20 cellular contexts compared by ENCODE assay signal in genomic region chr16:22264786-22265185, GRCh38. TPM values are rescaled to one million over a fixed set of nuclear protein-coding genes. Genes with fewer than 3 reads are reported as not detected.
DNase-seq lines count a peak whose midpoint lies in the region; ATAC-seq and TF ChIP-seq lines count a peak whose summit lies in the region.
"Had no signal": no experiment of that assay in that cellular context is flagged by ENCODE, and none has a peak within 500 bp of the region (broad histone marks: within the 10 kb centered on the region; RNA-seq: fewer than 3 reads in every experiment).

No MANE protein-coding gene starts in this region.

- H3K36me3 Mint-ChIP-seq in activated naive CD4-positive, alpha-beta T cell treated with anti-CD3 and anti-CD28 coated beads, Interleukin-2, amount 10 ng/mL, durations not matched to agents 7 days and 5 days = peaks cover 41% of the 10 kb centered on the region

- intact Hi-C loops in OCI-LY7 (cut with micrococcal nuclease; ENCODE audit: unreplicated experiment) = no loop called here
- intact Hi-C loops in left cardiac atrium (cut with DNase I) = no loop called here

- CTCF ChIA-PET in activated naive CD4-positive, alpha-beta T cell treated with anti-CD3 and anti-CD28 coated beads, Interleukin-2, amount 10 ng/mL, durations not matched to agents 7 days and 5 days (lab: Charles Lee) = interaction anchor here (1.1 kb wide), 1 partner anchor 60 kb away, joined by 4 read pairs; no protein-coding TSS in a partner anchor
- CTCF ChIA-PET in OCI-LY7 (lab: Charles Lee; ENCODE audit: unreplicated experiment) = no interaction called here

- peak; percentile 53 for DNase-seq in activated naive CD4-positive, alpha-beta T cell treated with anti-CD3 and anti-CD28 coated beads, Interleukin-2, amount 10 ng/mL, durations not matched to agents 7 days and 5 days
- DNase-seq in activated naive CD4-positive, alpha-beta T cell (lab: John Stamatoyannopoulos, UW) = no peak
- DNase-seq in OCI-LY7 (ENCODE audit: low spot score) = no peak
- no peak for DNase-seq in left cardiac atrium
- no peak for DNase-seq in RKO (ENCODE audit: low spot score)
- DNase-seq in activated gamma-delta T cell treated with Interleukin-2 at 50 U/mL for 16 hours = no peak
- DNase-seq: activated CD4-positive, alpha-beta T cell treated with anti-CD3 and anti-CD28 coated beads for 36 hours; activated T-cell treated with anti-CD3 and anti-CD28 coated beads, Interleukin-2, amount 50 U/mL, for 48 hours; amygdala; central memory CD4-positive, alpha-beta T cell; effector CD8-positive, alpha-beta T cell; hypothalamus; MG63; NK-92 treated with Interleukin-12 subunit alpha and Interleukin-12 subunit beta, amount 100 ng/mL, for 24 hours; T1000 had no signal

- no peaks in the 10 kb centered on the region for H3K9me2 ChIP-seq in OCI-LY7 (ENCODE audit: insufficient read depth, low read length)

- no peak overlapping the region for H3K4me2 ChIP-seq in OCI-LY7 (ENCODE audit: low read length)

- no peak for TF ChIP-seq CTCF in OCI-LY7 (conservative IDR thresholded peaks at IDR 0.05; ENCODE audit: low read length)

- no peaks in the 10 kb centered on the region for H3K4me1 ChIP-seq in OCI-LY7 (ENCODE audit: insufficient read depth, low read length, poor library complexity, severe bottlenecking)

- H3K27ac ChIP-seq in OCI-LY7 (ENCODE audit: low read depth, low read length, poor library complexity, severe bottlenecking) = no peak overlapping the region

- peak; percentile 24 for ATAC-seq in esophagus mucosa
- ATAC-seq in GM19035 (IDR thresholded peaks at IDR 0.05; ENCODE audit: unreplicated experiment) = no peak
- no peak for ATAC-seq in left cardiac atrium
- ATAC-seq: activated CD4-positive, alpha-beta T cell treated with anti-CD3 and anti-CD28 coated beads for 36 hours; Right ventricle myocardium inferior had no signal

- BruUV-seq in OCI-LY7 (replicated peaks; lab: Mats Ljungman, UMichigan) = TSS peak; percentile 24

- peaks cover 40% of the 10 kb centered on the region for H3K4me1 Mint-ChIP-seq in activated naive CD4-positive, alpha-beta T cell treated with anti-CD3 and anti-CD28 coated beads, Interleukin-2, amount 10 ng/mL, durations not matched to agents 7 days and 5 days

- no peak overlapping the region for H3K4me3 Mint-ChIP-seq in activated naive CD4-positive, alpha-beta T cell treated with anti-CD3 and anti-CD28 coated beads, Interleukin-2, amount 10 ng/mL, durations not matched to agents 7 days and 5 days
- H3K4me3 Mint-ChIP-seq: activated CD4-positive, alpha-beta T cell treated with anti-CD3 and anti-CD28 coated beads for 36 hours; mesothelial cell of epicardium; stimulated activated naive CD8-positive, alpha-beta T cell treated with anti-CD3 and anti-CD28 coated beads, Interleukin-15, Interleukin-2, amounts not matched to agents 100 ng/mL and 50 ng/mL, for 24 hours had no signal

- no peaks in the 10 kb centered on the region for H3K9me3 Mint-ChIP-seq in activated naive CD4-positive, alpha-beta T cell treated with anti-CD3 and anti-CD28 coated beads, Interleukin-2, amount 10 ng/mL, durations not matched to agents 7 days and 5 days
- H3K9me3 Mint-ChIP-seq: mesothelial cell of epicardium; stimulated activated naive CD8-positive, alpha-beta T cell treated with anti-CD3 and anti-CD28 coated beads, Interleukin-15, Interleukin-2, amounts not matched to agents 100 ng/mL and 50 ng/mL, for 24 hours had no signal

- H4K20me1 ChIP-seq in OCI-LY7 (ENCODE audit: insufficient read depth, low read length) = no peaks in the 10 kb centered on the region

- H3K4me3 ChIP-seq in OCI-LY7 (ENCODE audit: low read depth, low read length, poor library complexity, severe bottlenecking) = no peak overlapping the region
- H3K4me3 ChIP-seq: MG63 had no signal

- H3K27ac Mint-ChIP-seq in activated naive CD4-positive, alpha-beta T cell treated with anti-CD3 and anti-CD28 coated beads, Interleukin-2, amount 10 ng/mL, durations not matched to agents 7 days and 5 days = peak overlapping the region; percentile 46
- H3K27ac Mint-ChIP-seq: activated CD4-positive, alpha-beta T cell treated with anti-CD3 and anti-CD28 coated beads for 36 hours; mesothelial cell of epicardium; stimulated activated naive CD8-positive, alpha-beta T cell treated with anti-CD3 and anti-CD28 coated beads, Interleukin-15, Interleukin-2, amounts not matched to agents 100 ng/mL and 50 ng/mL, for 24 hours had no signal

- peaks cover 60% of the 10 kb centered on the region for H3K36me3 ChIP-seq in OCI-LY7 (ENCODE audit: insufficient read depth, low read length)

- H3K9me3 ChIP-seq in OCI-LY7 (ENCODE audit: low read length) = peaks cover 10% of the 10 kb centered on the region

- no peak overlapping the region for H2AFZ ChIP-seq in OCI-LY7 (ENCODE audit: low read length)

- no peaks in the 10 kb centered on the region for H3K79me2 ChIP-seq in OCI-LY7 (ENCODE audit: insufficient read depth, low read depth, low read length)

- POLR2A ChIA-PET in OCI-LY7 (lab: Charles Lee) = no interaction called here

- no peaks in the 10 kb centered on the region for H3K27me3 Mint-ChIP-seq in activated naive CD4-positive, alpha-beta T cell treated with anti-CD3 and anti-CD28 coated beads, Interleukin-2, amount 10 ng/mL, durations not matched to agents 7 days and 5 days
- H3K27me3 Mint-ChIP-seq: activated CD4-positive, alpha-beta T cell treated with anti-CD3 and anti-CD28 coated beads for 36 hours; stimulated activated naive CD8-positive, alpha-beta T cell treated with anti-CD3 and anti-CD28 coated beads, Interleukin-15, Interleukin-2, amounts not matched to agents 100 ng/mL and 50 ng/mL, for 24 hours had no signal

RNA-seq across cellular contexts. Expression of gene POLR3E, which starts 32.4 kb away (rescaled TPM):
- total RNA-seq in OCI-LY7 (2014; rRNA removed; shearing (Covaris generic)) = 71.1 and 74.5 TPM in 2 replicates
- total RNA-seq in OCI-LY7 (2022) (103 and 107 TPM in 2 replicates), esophagus mucosa (28.2 TPM), left cardiac atrium (10 to 100 TPM; 27.2 to 33.6 TPM)

RNA-seq across cellular contexts. Expression of gene EEF2K, which starts 58.7 kb away (rescaled TPM):
- total RNA-seq in OCI-LY7 (2014; rRNA removed; shearing (Covaris generic)) = 17.6 and 23.8 TPM in 2 replicates
- total RNA-seq in OCI-LY7 (2022) (40.0 and 42.3 TPM in 2 replicates), esophagus mucosa (15.1 TPM), left cardiac atrium (10 to 100 TPM; 32.0 to 34.0 TPM)
